Comparison of ENCODE assay signal across 15 cellular contexts in genomic region chr7:27995228-27995627, GRCh38.
"Had no signal": no experiment of that assay in that cellular context is flagged by ENCODE, and none has a peak within 500 bp of the region (broad histone marks: within the 10 kb centered on the region; RNA-seq: fewer than 3 reads in every experiment).

No MANE protein-coding gene starts in this region.

- H3K36me3 ChIP-seq: left lung, neural progenitor cell, stomach, thoracic aorta, transverse colon had no signal

- H3K4me2 ChIP-seq: neural progenitor cell had no signal

- DNase-seq: central memory CD4-positive, alpha-beta T cell; effector CD8-positive, alpha-beta T cell; heart right ventricle; left lung; naive thymus-derived CD4-positive, alpha-beta T cell; psoas muscle; stimulated activated naive CD4-positive, alpha-beta T cell; stomach; substantia nigra had no signal

- ATAC-seq: left lung; naive thymus-derived CD4-positive, alpha-beta T cell had no signal

- H3K36me3 Mint-ChIP-seq: neural progenitor cell had no signal

- H3K9me3 ChIP-seq: heart right ventricle, left lung, psoas muscle, stomach, thoracic aorta, transverse colon had no signal

- H3K4me3 Mint-ChIP-seq: naive thymus-derived CD4-positive, alpha-beta T cell; neural progenitor cell had no signal

- H3K9me3 Mint-ChIP-seq: neural progenitor cell had no signal

- H3K9ac ChIP-seq: neural progenitor cell, parathyroid adenoma had no signal

- H3K27ac ChIP-seq: coronary artery, heart right ventricle, left lung, neural progenitor cell, parathyroid adenoma, psoas muscle, stomach, thoracic aorta, transverse colon had no signal

- H3K27me3 ChIP-seq: heart right ventricle, left lung, neural progenitor cell, stomach, transverse colon had no signal

- H3K4me1 ChIP-seq: parathyroid adenoma had no signal

- H3K4me3 ChIP-seq: coronary artery, heart right ventricle, left lung, lung, neural progenitor cell, psoas muscle, stomach, thoracic aorta, transverse colon had no signal

- H2AFZ ChIP-seq: parathyroid adenoma had no signal

- H3K79me2 ChIP-seq: parathyroid adenoma had no signal
